Comparison of ENCODE assay signal across 15 cellular contexts in the genomic region with DNA sequence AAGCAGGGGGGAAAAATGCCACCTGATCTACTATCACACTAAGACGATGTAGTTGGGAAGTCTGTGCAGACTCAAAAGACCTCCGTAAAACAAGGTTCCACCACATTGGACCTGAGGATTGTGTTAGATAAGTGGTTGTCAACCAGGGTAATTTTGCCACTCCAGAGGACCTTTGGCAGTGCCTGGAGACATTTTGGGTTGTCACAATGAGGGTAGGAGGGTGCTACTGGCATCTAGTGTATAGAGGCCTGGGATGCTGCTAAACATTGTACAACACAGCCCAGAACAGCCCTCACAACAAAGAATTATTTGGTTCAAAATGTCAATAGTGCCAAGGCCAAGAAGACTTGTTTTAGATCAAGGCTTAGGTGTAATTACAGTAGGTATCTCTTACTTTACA. TPM values are rescaled to one million over a fixed set of nuclear protein-coding genes. Genes with fewer than 3 reads are reported as not detected.
DNase-seq lines count a peak whose midpoint lies in the region; TF ChIP-seq lines count a peak whose summit lies in the region.
"Had no signal": no experiment of that assay in that cellular context is flagged by ENCODE, and none has a peak within 500 bp of the region (broad histone marks: within the 10 kb centered on the region; RNA-seq: fewer than 3 reads in every experiment).

No MANE protein-coding gene starts in this region.

- peaks cover 7% of the 10 kb centered on the region for H3K9me3 Mint-ChIP-seq in activated naive CD4-positive, alpha-beta T cell treated with anti-CD3 and anti-CD28 coated beads, Interleukin-2, amount 50 U/mL, for 24 hours

- 91% methylated on average over 2 of the region's 2 CpGs for WGBS in thymus

- peak overlapping the region; percentile 98 for H3K27ac Mint-ChIP-seq in activated naive CD4-positive, alpha-beta T cell treated with anti-CD3 and anti-CD28 coated beads, Interleukin-2, amount 50 U/mL, for 24 hours
- H3K27ac Mint-ChIP-seq: WTC11 had no signal

- H3K4me3 Mint-ChIP-seq in activated naive CD4-positive, alpha-beta T cell treated with anti-CD3 and anti-CD28 coated beads, Interleukin-2, amount 50 U/mL, for 24 hours = peak overlapping the region; percentile 78
- H3K4me3 Mint-ChIP-seq: WTC11 had no signal

- no peak overlapping the region for H3K4me3 ChIP-seq in effector memory CD4-positive, alpha-beta T cell (ENCODE audit: insufficient read depth, low read depth, low read length, poor library complexity, severe bottlenecking)
- H3K4me3 ChIP-seq in thymus (ENCODE audit: low read length) = no peak overlapping the region
- H3K4me3 ChIP-seq: body of pancreas had no signal

- peaks cover 44% of the 10 kb centered on the region for H3K36me3 Mint-ChIP-seq in activated naive CD4-positive, alpha-beta T cell treated with anti-CD3 and anti-CD28 coated beads, Interleukin-2, amount 50 U/mL, for 24 hours
- H3K36me3 Mint-ChIP-seq: WTC11 had no signal

- no peaks in the 10 kb centered on the region for H3K27me3 Mint-ChIP-seq in activated naive CD4-positive, alpha-beta T cell treated with anti-CD3 and anti-CD28 coated beads, Interleukin-2, amount 50 U/mL, for 24 hours

- POLR2A ChIA-PET in RWPE1 (lab: Yijun Ruan, JAX; ENCODE audit: low non-redundant PET) = no interaction called here

- H3K9me3 ChIP-seq in effector memory CD4-positive, alpha-beta T cell (ENCODE audit: control insufficient read depth, low read length) = no peaks in the 10 kb centered on the region
- no peaks in the 10 kb centered on the region for H3K9me3 ChIP-seq in thymus (ENCODE audit: control insufficient read depth)
- H3K9me3 ChIP-seq: body of pancreas had no signal

- no peak for TF ChIP-seq CTCF in RWPE1 (conservative IDR thresholded peaks at IDR 0.05; ENCODE audit: low read depth)

- peak overlapping the region; percentile 41; the same call in 1 of the 2 replicates for H3K27ac ChIP-seq in RWPE1
- H3K27ac ChIP-seq in effector memory CD4-positive, alpha-beta T cell (ENCODE audit: insufficient read depth, low read length, poor library complexity, severe bottlenecking) = peak overlapping the region; percentile 70
- H3K27ac ChIP-seq in thymus (ENCODE audit: low read depth) = peak overlapping the region; percentile 39
- H3K27ac ChIP-seq: body of pancreas had no signal

- CTCF ChIA-PET in RWPE1 (lab: Yijun Ruan, JAX) = interaction anchor here (0.8 to 1.7 kb wide), 2 partner anchors 31 to 107 kb away, joined by 3 to 4 read pairs; no protein-coding TSS in a partner anchor

- no peaks in the 10 kb centered on the region for H3K27me3 ChIP-seq in effector memory CD4-positive, alpha-beta T cell (replicated peaks; ENCODE audit: control insufficient read depth, insufficient read depth, low read length, poor library complexity, severe bottlenecking)
- no peaks in the 10 kb centered on the region for H3K27me3 ChIP-seq in thymus (ENCODE audit: control insufficient read depth, insufficient read depth)
- H3K27me3 ChIP-seq: body of pancreas had no signal

- H3K4me1 Mint-ChIP-seq in activated naive CD4-positive, alpha-beta T cell treated with anti-CD3 and anti-CD28 coated beads, Interleukin-2, amount 50 U/mL, for 24 hours = peaks cover 99% of the 10 kb centered on the region
- H3K4me1 Mint-ChIP-seq: WTC11 had no signal

- H3K36me3 ChIP-seq in effector memory CD4-positive, alpha-beta T cell (ENCODE audit: control insufficient read depth, insufficient read depth, low read length) = peaks cover 22% of the 10 kb centered on the region
- H3K36me3 ChIP-seq in thymus (ENCODE audit: control insufficient read depth, insufficient read depth) = no peaks in the 10 kb centered on the region

- H3K4me1 ChIP-seq in effector memory CD4-positive, alpha-beta T cell (ENCODE audit: control insufficient read depth, insufficient read depth, low read length, poor library complexity, severe bottlenecking) = peaks cover 22% of the 10 kb centered on the region
- peaks cover 19% of the 10 kb centered on the region for H3K4me1 ChIP-seq in thymus (ENCODE audit: control insufficient read depth, insufficient read depth, low read length)

- DNase-seq in activated naive CD4-positive, alpha-beta T cell treated with Interleukin-2 at 50 U/mL for 16 hours = no peak
- DNase-seq in RWPE1 (ENCODE audit: low spot score) = no peak
- DNase-seq in effector memory CD4-positive, alpha-beta T cell = no peak
- DNase-seq in GM03348 (ENCODE audit: low spot score) = no peak
- DNase-seq in cerebellar nuclear complex (lab: John Stamatoyannopoulos, UW) = no peak
- no peak for DNase-seq in kidney glomerular epithelial cell (lab: John Stamatoyannopoulos, UW)
- DNase-seq: body of pancreas, DMS 273 treated with DMSO at 0.1 percent for 48 hours, hippocampal formation, left cardiac atrium, NCI-H774, SW 1271 had no signal

RNA-seq across cellular contexts. Expression of gene ZBED2, which starts 14.6 kb away (rescaled TPM):
- 37.9 TPM for polyA plus RNA-seq in thymus
